ENCODE assay signal across 9 cellular contexts in genomic region chr21:46559291-46559983, GRCh38. TPM values are rescaled to one million over a fixed set of nuclear protein-coding genes. Genes with fewer than 3 reads are reported as not detected.
DNase-seq lines count a peak whose midpoint lies in the region; ATAC-seq and TF ChIP-seq lines count a peak whose summit lies in the region.
"Had no signal": no experiment of that assay in that cellular context is flagged by ENCODE, and none has a peak within 500 bp of the region (broad histone marks: within the 10 kb centered on the region; RNA-seq: fewer than 3 reads in every experiment).

No MANE protein-coding gene starts in this region.

- H3K4me3 ChIP-seq in Peyer's patch = peak overlapping the region in 1 of 4 donors; percentile 20
- peak overlapping the region in 1 of 2 donors; percentile 16 for H3K4me3 ChIP-seq in mucosa of rectum (ENCODE audit: low read length in 2 of 2)
- H3K4me3 ChIP-seq in testis = no peak overlapping the region

- intact Hi-C loops in testis (cut with DNase I; ENCODE audit: low total_unique reads) = no loop called here

- peaks cover 0 to 91% (median 0%) of the 10 kb centered on the region in 3 donors for H3K36me3 ChIP-seq in Peyer's patch
- peaks cover 71 to 74% of the 10 kb centered on the region in 2 donors for H3K36me3 ChIP-seq in mucosa of rectum (ENCODE audit: control insufficient read depth in 2 of 2, insufficient read depth in 2 of 2, low read length in 2 of 2)
- H3K36me3 ChIP-seq in testis (ENCODE audit: low read depth, missing control alignments) = no peaks in the 10 kb centered on the region

- 40 to 57% methylated on average over 16 of the region's 16 CpGs for WGBS in testis, 2 donors

- H3K27ac ChIP-seq in Peyer's patch (peak overlapping the region; percentile 22 to 78 (median 64)), mucosa of rectum (ENCODE audit: low read depth in 2 of 2, low read length in 2 of 2) (peak overlapping the region; percentile 4 to 44), testis (peak overlapping the region; percentile 7 to 13)
- H3K27ac ChIP-seq: VCaP had no signal

- H3K4me1 ChIP-seq in Peyer's patch (peaks cover 0 to 3% (median 0%) of the 10 kb centered on the region in 4 donors), mucosa of rectum (ENCODE audit: control insufficient read depth in 2 of 2, insufficient read depth in 2 of 2, low read length in 2 of 2) (no peaks in the 10 kb centered on the region), testis (peaks cover 14% of the 10 kb centered on the region)

- no peaks in the 10 kb centered on the region for H3K27me3 ChIP-seq in Peyer's patch
- no peaks in the 10 kb centered on the region for H3K27me3 ChIP-seq in mucosa of rectum (ENCODE audit: control insufficient read depth in 2 of 2, insufficient read depth in 2 of 2, low read length in 2 of 2)
- H3K27me3 ChIP-seq in testis = no peaks in the 10 kb centered on the region

- DNase-seq in Peyer's patch (peak; percentile 46 to 60 (median 51)), testis (peak; percentile 42), NCI-H526 treated with DMSO at 0.1 percent for 48 hours (lab: John Stamatoyannopoulos, UW) (no peak), DMS79 treated with DMSO at 0.1 percent for 48 hours (lab: John Stamatoyannopoulos, UW) (no peak), retina (no peak)
- peak; percentile 85 for DNase-seq in activated effector memory CD4-positive, alpha-beta T cell treated with anti-CD3 and anti-CD28 coated beads, Interleukin-2, amount 50 U/mL, for 16 hours

- TF ChIP-seq POLR2A in Peyer's patch (IDR thresholded peaks at IDR 0.05) = no peak
- TF ChIP-seq POLR2A in testis (IDR thresholded peaks at IDR 0.05) = no peak

- no peaks in the 10 kb centered on the region for H3K9me3 ChIP-seq in Peyer's patch
- H3K9me3 ChIP-seq in mucosa of rectum (ENCODE audit: control insufficient read depth in 2 of 2, low read length in 2 of 2) = no peaks in the 10 kb centered on the region
- H3K9me3 ChIP-seq in testis = no peaks in the 10 kb centered on the region

- TF ChIP-seq CTCF in Peyer's patch (IDR thresholded peaks at IDR 0.05) (no peak), testis (IDR thresholded peaks at IDR 0.05) (no peak)

- no peak for ATAC-seq in HG03565 (IDR thresholded peaks at IDR 0.05; ENCODE audit: unreplicated experiment)

- no peak overlapping the region for H3K9ac ChIP-seq in mucosa of rectum (ENCODE audit: low read depth in 1 of 2, low read length in 2 of 2)

RNA-seq across cellular contexts. Expression of gene S100B, which starts 45.4 kb away (rescaled TPM):
- total RNA-seq in Peyer's patch (1 to 10 TPM in 3 of 4 donors, not detected in 1; 1.8 to 9.1 (median 3.4) TPM), testis (1 to 10 TPM; 2.7 to 7.4 TPM)
- polyA plus RNA-seq in testis (ENCODE audit: insufficient read depth, low read depth, low replicate concordance) = 7.1 TPM

Comparison
In these comparisons a context has a peak if more than half of its experiments do, and no peak if none do; other contexts are left out.
1. DNase-seq: peak in Peyer's patch (3 of 3), activated effector memory CD4-positive, alpha-beta T cell treated with anti-CD3 and anti-CD28 coated beads, Interleukin-2, amount 50 U/mL, for 16 hours (single experiment) and testis (single experiment); none in NCI-H526 treated with DMSO at 0.1 percent for 48 hours (single experiment), DMS79 treated with DMSO at 0.1 percent for 48 hours (single experiment) and retina (single experiment).
2. H3K27ac ChIP-seq: peak in every context shown above with its lines; median percentile 64 in Peyer's patch; 24 in mucosa of rectum; 10 in testis.